ENCODE assay signal across 18 cellular contexts in the genomic region with DNA sequence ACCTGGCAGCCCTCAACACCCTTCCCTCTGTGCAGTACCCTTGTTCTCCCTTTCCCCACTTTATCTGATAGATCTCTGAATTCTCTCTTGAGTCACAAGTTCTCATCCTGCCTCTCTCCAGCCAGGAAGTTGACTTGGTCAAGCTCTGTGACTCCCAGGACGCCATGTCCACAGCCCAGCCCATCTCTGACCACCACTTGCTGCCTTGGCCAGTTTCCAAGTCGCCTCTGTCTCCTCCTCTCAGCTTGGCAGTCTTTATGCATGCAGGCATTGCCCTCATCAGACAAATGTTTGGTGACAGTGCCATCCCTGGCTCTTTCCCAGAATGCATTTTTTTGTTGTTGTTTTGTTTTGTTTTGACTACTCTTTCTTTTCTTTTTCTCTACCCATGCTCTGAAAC. TPM values are rescaled to one million over a fixed set of nuclear protein-coding genes. Genes with fewer than 3 reads are reported as not detected.
DNase-seq lines count a peak whose midpoint lies in the region; ATAC-seq, FAIRE-seq and TF ChIP-seq lines count a peak whose summit lies in the region.
"Had no signal": no experiment of that assay in that cellular context is flagged by ENCODE, and none has a peak within 500 bp of the region (broad histone marks: within the 10 kb centered on the region; RNA-seq: fewer than 3 reads in every experiment).

No MANE protein-coding gene starts in this region.

- POLR2A ChIA-PET in endothelial cell of umbilical vein (lab: Charles Lee): no interaction called here

- H3K4me1 Mint-ChIP-seq in osteocyte (ENCODE audit: unreplicated experiment): no peaks in the 10 kb centered on the region
- H3K4me1 Mint-ChIP-seq: CD8-positive, alpha-beta memory T cell had no signal

- no peaks in the 10 kb centered on the region for H4K20me1 ChIP-seq in endothelial cell of umbilical vein (replicated peaks; ENCODE audit: control insufficient read depth, extremely low read depth, insufficient read depth, low read length)
- H4K20me1 ChIP-seq: BLaER1 had no signal

- intact Hi-C loops in endothelial cell of umbilical vein (cut with micrococcal nuclease): no loop called here
- intact Hi-C loops in testis (cut with DNase I; ENCODE audit: low total_unique reads): no loop called here

- WGBS in testis, 2 donors: 71 to 80% methylated on average over 2 of the region's 2 CpGs

- TF ChIP-seq POLR2A in endothelial cell of umbilical vein (IDR thresholded peaks at IDR 0.05; ENCODE audit: low read depth, low read length) (no peak), testis (IDR thresholded peaks at IDR 0.05) (no peak)

- H3K27ac Mint-ChIP-seq in osteocyte (ENCODE audit: unreplicated experiment): peak overlapping the region; percentile 5
- H3K27ac Mint-ChIP-seq: CD8-positive, alpha-beta memory T cell had no signal

- H3K79me2 ChIP-seq in endothelial cell of umbilical vein (ENCODE audit: control insufficient read depth, insufficient read depth, low read length): no peaks in the 10 kb centered on the region

- no peak overlapping the region for H3K4me2 ChIP-seq in endothelial cell of umbilical vein (ENCODE audit: insufficient read depth, low read length)
- H3K4me2 ChIP-seq: BLaER1 had no signal

- TF ChIP-seq CTCF in endothelial cell of umbilical vein (IDR thresholded peaks at IDR 0.05; ENCODE audit: extremely low read depth in 1 of 2, insufficient read depth in 1 of 2, low read depth in 1 of 2, low read length in 2 of 2): no peak
- TF ChIP-seq CTCF in osteocyte (IDR thresholded peaks at IDR 0.05): no peak
- TF ChIP-seq CTCF in testis (IDR thresholded peaks at IDR 0.05): no peak

- H3K36me3 Mint-ChIP-seq in osteocyte (ENCODE audit: unreplicated experiment): no peaks in the 10 kb centered on the region

- dilution Hi-C loops in endothelial cell of umbilical vein (cut with MboI; ENCODE audit: extremely low pct_ligation_motif_present, low sequenced_read_pairs): no loop called here

- no TSS peak for BruUV-seq in endothelial cell of umbilical vein (replicated peaks; lab: Mats Ljungman, UMichigan)

- peaks cover 12% of the 10 kb centered on the region for H3K9me3 Mint-ChIP-seq in osteocyte (ENCODE audit: unreplicated experiment)

- no peak for FAIRE-seq in endothelial cell of umbilical vein (lab: Jason Lieb, UNC)
- FAIRE-seq: GM12878, GM18507, H54, HepG2, HTR-8/SVneo had no signal

- no peak overlapping the region for H2AFZ ChIP-seq in endothelial cell of umbilical vein (ENCODE audit: low read depth, low read length)
- H2AFZ ChIP-seq: GM23248 had no signal

- H3K27ac ChIP-seq in endothelial cell of umbilical vein (ENCODE audit: insufficient read depth, low read depth, low read length) (no peak overlapping the region), testis (no peak overlapping the region)
- H3K27ac ChIP-seq: BLaER1, GM23248 had no signal

- H3K4me3 Mint-ChIP-seq in osteocyte (ENCODE audit: unreplicated experiment): no peak overlapping the region
- H3K4me3 Mint-ChIP-seq: CD8-positive, alpha-beta memory T cell had no signal

- no peak overlapping the region for H3K4me3 ChIP-seq in endothelial cell of umbilical vein (replicated peaks in 1 of 3; ENCODE audit: insufficient read depth in 1 of 3, low read depth in 1 of 3, low read length in 3 of 3)
- no peak overlapping the region for H3K4me3 ChIP-seq in testis
- H3K4me3 ChIP-seq: BLaER1, GM12878, GM23248 had no signal

- H3K9me1 ChIP-seq in endothelial cell of umbilical vein (replicated peaks; ENCODE audit: control insufficient read depth, extremely low read depth, insufficient read depth, low read length): no peaks in the 10 kb centered on the region

- no peak overlapping the region for H3K9ac ChIP-seq in endothelial cell of umbilical vein (replicated peaks; ENCODE audit: extremely low read depth, insufficient read depth, low read length)
- H3K9ac ChIP-seq: BLaER1, GM23248 had no signal

- H3K9me3 ChIP-seq in endothelial cell of umbilical vein (replicated peaks; ENCODE audit: control insufficient read depth, insufficient read depth, low read length) (no peaks in the 10 kb centered on the region), testis (no peaks in the 10 kb centered on the region)

- CTCF ChIA-PET in endothelial cell of umbilical vein (lab: Charles Lee): no interaction called here

- no peaks in the 10 kb centered on the region for H3K36me3 ChIP-seq in endothelial cell of umbilical vein (ENCODE audit: control insufficient read depth in 2 of 2, extremely low read depth in 1 of 2, insufficient read depth in 2 of 2, low read length in 2 of 2)
- H3K36me3 ChIP-seq in testis (ENCODE audit: low read depth, missing control alignments): no peaks in the 10 kb centered on the region
- H3K36me3 ChIP-seq: BLaER1 had no signal

- no peaks in the 10 kb centered on the region for H3K27me3 Mint-ChIP-seq in osteocyte (ENCODE audit: unreplicated experiment)

- H3K27me3 ChIP-seq in endothelial cell of umbilical vein (ENCODE audit: control insufficient read depth in 2 of 2, insufficient read depth in 2 of 2, low read length in 2 of 2) (no peaks in the 10 kb centered on the region), testis (no peaks in the 10 kb centered on the region)
- H3K27me3 ChIP-seq: BLaER1 had no signal

- H3K4me1 ChIP-seq in endothelial cell of umbilical vein (ENCODE audit: control insufficient read depth, extremely low read depth, insufficient read depth, low read length) (no peaks in the 10 kb centered on the region), testis (no peaks in the 10 kb centered on the region)
- H3K4me1 ChIP-seq: BLaER1 had no signal

- peak; percentile 17 for DNase-seq in CMK (ENCODE audit: low read depth)
- DNase-seq in NCI-H69 (lab: John Stamatoyannopoulos, UW): peak; percentile 0
- no peak for DNase-seq in endothelial cell of umbilical vein (ENCODE audit: low read depth, low spot score)
- DNase-seq in osteocyte (ENCODE audit: extremely low spot score, unreplicated experiment): no peak
- DNase-seq in testis: no peak
- DNase-seq in NCI-H774 (lab: John Stamatoyannopoulos, UW): no peak
- DNase-seq: 8988T; AML-193; CD8-positive, alpha-beta memory T cell; DMS53; GM23248 had no signal

- no peak for ATAC-seq in HG03280 (IDR thresholded peaks at IDR 0.05; ENCODE audit: unreplicated experiment)
- ATAC-seq: GM12878, HepG2 had no signal

TF ChIP-seq in endothelial cell of umbilical vein, 7 proteins besides CTCF, POLR2A, EP300 and RAD21:
- TF ChIP-seq POLR2AphosphoS5 (IDR thresholded peaks at IDR 0.05; ENCODE audit: insufficient read depth, low read depth, low read length) (no peak), GATA2 (IDR thresholded peaks at IDR 0.05; ENCODE audit: insufficient read depth, insufficient read length, low read depth, low read length) (peak; percentile 58)

RNA-seq across cellular contexts. Expression of a gene that starts 25.7 kb away (rescaled TPM):
- total RNA-seq in endothelial cell of umbilical vein: 9.1 and 11.3 TPM in 2 replicates
- polyA plus RNA-seq in endothelial cell of umbilical vein: 2.5 TPM in 2 replicates
- 4.3 TPM in 2 replicates for polyA plus RNA-seq in endothelial cell of umbilical vein (2011; cell fraction: cytosol; rRNA removed)
- 5.2 and 6.0 TPM in 2 replicates for polyA plus RNA-seq in endothelial cell of umbilical vein (2011; cell fraction: nucleus; rRNA removed)
- polyA plus RNA-seq in endothelial cell of umbilical vein (2012): 4.5 and 6.6 TPM in 2 replicates
- polyA minus RNA-seq in endothelial cell of umbilical vein: 6.2 and 7.6 TPM in 2 replicates
- polyA minus RNA-seq in endothelial cell of umbilical vein (2011; cell fraction: cytosol; rRNA and poly(A)+ RNA removed): 8.9 TPM
- polyA minus RNA-seq in endothelial cell of umbilical vein (2011; cell fraction: nucleus; rRNA and poly(A)+ RNA removed): 15.1 and 18.6 TPM in 2 replicates
- total RNA-seq in osteocyte: 13.7 and 13.9 TPM in 2 replicates
- total RNA-seq in testis: 10 to 100 TPM; 19.8 to 26.6 TPM
- 20.3 TPM for polyA plus RNA-seq in testis (ENCODE audit: insufficient read depth, low read depth, low replicate concordance)

RNA-seq across cellular contexts. Expression of a gene that starts 38.2 kb away (rescaled TPM):
- total RNA-seq in endothelial cell of umbilical vein (4.1 and 4.2 TPM in 2 replicates), osteocyte (not detected in 2 replicates), testis (10 to 100 TPM; 10.8 to 13.3 TPM)
- polyA plus RNA-seq in endothelial cell of umbilical vein (0.86 and 1.0 TPM in 2 replicates), testis (ENCODE audit: insufficient read depth, low read depth, low replicate concordance) (9.0 TPM)
- polyA plus RNA-seq in endothelial cell of umbilical vein (2011; cell fraction: cytosol; rRNA removed): 1.5 and 1.9 TPM in 2 replicates
- polyA plus RNA-seq in endothelial cell of umbilical vein (2011; cell fraction: nucleus; rRNA removed): 5.2 and 5.3 TPM in 2 replicates
- polyA plus RNA-seq in endothelial cell of umbilical vein (2012): 2.2 TPM in 2 replicates
- 2.2 and 3.4 TPM in 2 replicates for polyA minus RNA-seq in endothelial cell of umbilical vein
- polyA minus RNA-seq in endothelial cell of umbilical vein (2011; cell fraction: cytosol; rRNA and poly(A)+ RNA removed): not detected
- polyA minus RNA-seq in endothelial cell of umbilical vein (2011; cell fraction: nucleus; rRNA and poly(A)+ RNA removed): 2.9 and 5.6 TPM in 2 replicates
- total RNA-seq: HepG2 had no signal
- polyA plus RNA-seq: HepG2 had no signal

RNA-seq across cellular contexts. Expression of a gene that starts 49.4 kb away (rescaled TPM):
- total RNA-seq in endothelial cell of umbilical vein (6.4 and 7.1 TPM in 2 replicates), osteocyte (20.1 and 21.9 TPM in 2 replicates), testis (10 to 100 TPM; 21.1 to 23.6 TPM)
- polyA plus RNA-seq in endothelial cell of umbilical vein (2.8 and 2.9 TPM in 2 replicates), testis (ENCODE audit: insufficient read depth, low read depth, low replicate concordance) (11.9 TPM)
- polyA plus RNA-seq in endothelial cell of umbilical vein (2011; cell fraction: cytosol; rRNA removed): 3.2 and 3.4 TPM in 2 replicates
- 3.3 and 3.6 TPM in 2 replicates for polyA plus RNA-seq in endothelial cell of umbilical vein (2011; cell fraction: nucleus; rRNA removed)
- polyA plus RNA-seq in endothelial cell of umbilical vein (2012): 5.5 and 6.2 TPM in 2 replicates
- 8.2 and 8.3 TPM in 2 replicates for polyA minus RNA-seq in endothelial cell of umbilical vein
- polyA minus RNA-seq in endothelial cell of umbilical vein (2011; cell fraction: cytosol; rRNA and poly(A)+ RNA removed): 6.1 TPM
- polyA minus RNA-seq in endothelial cell of umbilical vein (2011; cell fraction: nucleus; rRNA and poly(A)+ RNA removed): 3.8 and 5.7 TPM in 2 replicates

RNA-seq across cellular contexts. Expression of a gene that starts 55.2 kb away (rescaled TPM):
- total RNA-seq in endothelial cell of umbilical vein (2.9 and 3.9 TPM in 2 replicates), osteocyte (4.0 and 4.9 TPM in 2 replicates), testis (10 to 100 TPM; 10.2 to 12.3 TPM)
- polyA plus RNA-seq in endothelial cell of umbilical vein (0.92 and 1.6 TPM in 2 replicates), testis (ENCODE audit: insufficient read depth, low read depth, low replicate concordance) (9.2 TPM)
- 0.94 and 1.2 TPM in 2 replicates for polyA plus RNA-seq in endothelial cell of umbilical vein (2011; cell fraction: cytosol; rRNA removed)
- 1.2 and 4.1 TPM in 2 replicates for polyA plus RNA-seq in endothelial cell of umbilical vein (2011; cell fraction: nucleus; rRNA removed)
- polyA plus RNA-seq in endothelial cell of umbilical vein (2012): 2.8 TPM in 2 replicates
- polyA minus RNA-seq in endothelial cell of umbilical vein: 2.7 and 5.2 TPM in 2 replicates
- not detected for polyA minus RNA-seq in endothelial cell of umbilical vein (2011; cell fraction: cytosol; rRNA and poly(A)+ RNA removed)
- 4.2 and 8.3 TPM in 2 replicates for polyA minus RNA-seq in endothelial cell of umbilical vein (2011; cell fraction: nucleus; rRNA and poly(A)+ RNA removed)

Comparison
In these comparisons a context has a peak if more than half of its experiments do, and no peak if none do; other contexts are left out.
1. DNase-seq: peak in CMK (single experiment) and NCI-H69 (single experiment); none in endothelial cell of umbilical vein (single experiment), osteocyte (single experiment), testis (single experiment) and NCI-H774 (single experiment).